ENCODE assay signal across 8 cellular contexts in the genomic region with DNA sequence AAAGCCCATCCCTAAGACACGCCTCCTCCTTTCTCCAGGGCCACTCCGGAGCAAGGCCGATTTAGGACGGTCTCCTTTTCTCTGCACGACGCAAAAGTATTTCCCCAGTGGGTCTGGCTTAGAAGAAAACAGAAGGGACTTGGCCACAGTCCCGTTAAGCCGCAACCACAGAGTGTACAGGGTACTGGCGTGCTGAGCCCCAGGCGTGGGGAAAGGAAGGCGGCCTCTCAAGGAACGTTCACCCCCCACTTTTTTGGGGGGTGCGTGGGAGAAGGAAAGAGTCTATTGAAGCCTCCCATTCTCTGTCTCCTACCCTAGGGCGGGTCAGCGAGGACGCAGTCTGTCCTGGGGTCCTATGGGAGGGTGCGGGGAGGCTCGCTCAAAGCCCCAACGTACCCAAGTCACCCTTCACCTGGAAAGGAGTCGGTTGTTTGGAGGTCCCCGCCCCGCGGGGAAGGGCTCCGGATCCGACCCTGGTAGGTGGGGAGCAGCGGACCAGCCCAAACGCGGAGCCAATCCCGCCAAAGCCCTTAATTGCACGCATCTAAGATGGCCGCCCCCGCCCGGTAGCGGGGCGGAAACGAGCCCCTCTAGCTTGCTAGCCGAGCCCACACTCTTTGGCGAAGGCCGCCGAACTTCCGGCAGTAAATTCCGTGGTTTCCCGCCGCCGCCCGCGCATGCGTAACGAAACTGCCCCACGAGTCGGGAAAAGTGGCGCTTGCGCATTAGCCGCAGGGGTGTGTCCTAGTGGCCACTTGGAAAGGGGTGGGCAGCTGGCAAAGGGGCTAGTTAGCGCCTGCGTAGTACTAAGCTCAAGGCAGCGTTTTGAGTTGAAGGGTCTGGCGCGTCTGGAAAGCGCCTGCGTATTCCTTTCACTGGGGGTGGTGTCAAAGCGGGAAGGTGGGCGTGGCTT. TPM values are rescaled to one million over a fixed set of nuclear protein-coding genes. Genes with fewer than 3 reads are reported as not detected.
DNase-seq lines count a peak whose midpoint lies in the region; ATAC-seq and TF ChIP-seq lines count a peak whose summit lies in the region.

A gene with protein sequence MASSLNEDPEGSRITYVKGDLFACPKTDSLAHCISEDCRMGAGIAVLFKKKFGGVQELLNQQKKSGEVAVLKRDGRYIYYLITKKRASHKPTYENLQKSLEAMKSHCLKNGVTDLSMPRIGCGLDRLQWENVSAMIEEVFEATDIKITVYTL (minus strand): TSS at position 434 of the 913 bp plus-strand sequence. CDS start 722 bp downstream, outside the sequence.

- CTCF ChIA-PET in GM10248 (lab: Yijun Ruan, JAX): interaction anchor here (0.6 to 1.3 kb wide), 5 partner anchors 14 to 109 kb away, joined by 3 to 4 read pairs (median 3); no protein-coding TSS in a partner anchor

- peaks cover 2% of the 10 kb centered on the region for H3K36me3 ChIP-seq in osteoblast (ENCODE audit: insufficient read depth, low read length)
- H3K36me3 ChIP-seq in thoracic aorta: no peaks in the 10 kb centered on the region

- H3K79me2 ChIP-seq in osteoblast (ENCODE audit: insufficient read depth, low read length): peaks cover 35% of the 10 kb centered on the region

- H3K27me3 ChIP-seq in osteoblast (ENCODE audit: insufficient read depth, low read length): no peaks in the 10 kb centered on the region
- no peaks in the 10 kb centered on the region for H3K27me3 ChIP-seq in thoracic aorta (replicated peaks; ENCODE audit: insufficient read depth)

- peak; percentile 61 for ATAC-seq in HG02610 (IDR thresholded peaks at IDR 0.05; ENCODE audit: unreplicated experiment)
- peak; percentile 71 to 82 for ATAC-seq in activated naive CD4-positive, alpha-beta T cell treated with anti-CD3 and anti-CD28 coated beads, Interleukin-2, amount 50 U/mL, for 72 hours
- peak; percentile 95 for ATAC-seq in thoracic aorta (ENCODE audit: insufficient number of reproducible peaks, low FRiP score, low read depth)

- H3K36me3 Mint-ChIP-seq in activated naive CD4-positive, alpha-beta T cell treated with anti-CD3 and anti-CD28 coated beads, Interleukin-2, amount 50 U/mL, for 72 hours: peaks cover 26 to 33% of the 10 kb centered on the region in 2 donors

- H3K4me1 ChIP-seq in osteoblast (ENCODE audit: insufficient read depth, low read length) (peaks cover 21% of the 10 kb centered on the region), thoracic aorta (ENCODE audit: control insufficient read depth in 1 of 2, low read depth in 2 of 2) (peaks cover 15 to 36% of the 10 kb centered on the region in 2 donors)

- TF ChIP-seq CTCF in GM10248 (IDR thresholded peaks at IDR 0.05; ENCODE audit: control extremely low read depth, extremely low read depth, low read depth, missing control alignments) (no peak), osteoblast (IDR thresholded peaks at IDR 0.05; ENCODE audit: extremely low read depth, low read depth, low read length) (no peak), thoracic aorta (IDR thresholded peaks at IDR 0.05) (no peak)

- peak; percentile 96 for DNase-seq in GM10248 (ENCODE audit: extremely low spot score)
- DNase-seq in NCI-H1092 treated with DMSO at 0.1 percent for 48 hours (lab: John Stamatoyannopoulos, UW): peak; percentile 99
- peak; percentile 100 for DNase-seq in SKM-1 (lab: John Stamatoyannopoulos, UW; ENCODE audit: unreplicated experiment)
- peak; percentile 100 for DNase-seq in activated naive CD4-positive, alpha-beta T cell treated with anti-CD3 and anti-CD28 coated beads, Interleukin-2, amount 50 U/mL, for 72 hours (ENCODE audit: low spot score in 2 of 2)
- DNase-seq in glomerular visceral epithelial cell (ENCODE audit: extremely low spot score): peak; percentile 100
- DNase-seq in osteoblast (ENCODE audit: insufficient read length, low spot score, missing footprints): peak; percentile 97
- DNase-seq in thoracic aorta (ENCODE audit: low spot score): peak; percentile 94

- H3K27ac ChIP-seq in osteoblast (ENCODE audit: low read depth, low read length): peak within 1 kb of the TSS; percentile 94
- H3K27ac ChIP-seq in thoracic aorta: peak within 1 kb of the TSS; percentile 97 to 98

- H4K20me1 ChIP-seq in osteoblast (ENCODE audit: insufficient read depth, low read length): peaks cover 7% of the 10 kb centered on the region

- H3K9me3 ChIP-seq in osteoblast (ENCODE audit: low read depth, low read length) (no peaks in the 10 kb centered on the region), thoracic aorta (no peaks in the 10 kb centered on the region)

- peak within 1 kb of the TSS; percentile 97 to 99 for H3K27ac Mint-ChIP-seq in activated naive CD4-positive, alpha-beta T cell treated with anti-CD3 and anti-CD28 coated beads, Interleukin-2, amount 50 U/mL, for 72 hours

- peak within 1 kb of the TSS; percentile 95 for H2AFZ ChIP-seq in osteoblast (ENCODE audit: low read length)

- H3K4me2 ChIP-seq in osteoblast (ENCODE audit: insufficient read depth, low read length): peak within 1 kb of the TSS; percentile 100

- POLR2A ChIA-PET in GM10248 (lab: Yijun Ruan, JAX): interaction anchor here (0.7 to 0.8 kb wide), 2 partner anchors 263 to 1736 kb away, joined by 3 to 4 read pairs; partner anchors contain the start of gene NCR2

- H3K4me3 ChIP-seq in osteoblast (ENCODE audit: insufficient read depth, low read length) (peak within 1 kb of the TSS; percentile 87), thoracic aorta (peak within 1 kb of the TSS; percentile 83)

- H3K9me3 Mint-ChIP-seq in activated naive CD4-positive, alpha-beta T cell treated with anti-CD3 and anti-CD28 coated beads, Interleukin-2, amount 50 U/mL, for 72 hours: no peaks in the 10 kb centered on the region

RNA-seq across cellular contexts. Expression of the gene that starts here (rescaled TPM):
- 10 to 100 TPM; 39.9 to 52.6 TPM for total RNA-seq in activated naive CD4-positive, alpha-beta T cell treated with anti-CD3 and anti-CD28 coated beads, Interleukin-2, amount 50 U/mL, for 72 hours
- 7.2 and 7.7 TPM in 2 replicates for total RNA-seq in osteoblast
- total RNA-seq in thoracic aorta: 10 to 100 TPM in 1 of 2 donors, 1 to 10 TPM in 1; 3.1 to 15.0 TPM

Comparison
In these comparisons a context has a peak if more than half of its experiments do, and no peak if none do; other contexts are left out.
1. Peak in every context shown above with its lines: DNase-seq, ATAC-seq, H3K4me3 ChIP-seq and H3K27ac ChIP-seq.